23 cellular contexts compared by ENCODE assay signal in genomic region chr3:131988209-131988608, GRCh38.
A peak's percentile ranks its signal among the peaks of the same experiment; 100 is the strongest.
DNase-seq lines count a peak whose midpoint lies in the region; FAIRE-seq and TF ChIP-seq lines count a peak whose summit lies in the region.
"Had no signal": no experiment of that assay in that cellular context is flagged by ENCODE, and none has a peak within 500 bp of the region (broad histone marks: within the 10 kb centered on the region; RNA-seq: fewer than 3 reads in every experiment).

No MANE protein-coding gene starts in this region.

- no peak overlapping the region for H3K27ac Mint-ChIP-seq in T-helper 2 cell treated with Interferon-gamma antibody and Interleukin-4, amounts not matched to agents 5 μg/mL and 100 μg/mL, for 36 hours
- H3K27ac Mint-ChIP-seq: B cell; CD4-positive, CD25-positive, alpha-beta regulatory T cell; CD8-positive, alpha-beta T cell had no signal

- no peaks in the 10 kb centered on the region for H3K27me3 ChIP-seq in WERI-Rb-1 (ENCODE audit: insufficient read depth, low read depth, severe bottlenecking)
- H3K27me3 ChIP-seq: BLaER1 had no signal

- H3K27ac ChIP-seq in WERI-Rb-1: no peak overlapping the region
- H3K27ac ChIP-seq: A549, BLaER1, C4-2B had no signal

- peaks cover 7% of the 10 kb centered on the region for H3K9me3 Mint-ChIP-seq in T-helper 2 cell treated with Interferon-gamma antibody and Interleukin-4, amounts not matched to agents 5 μg/mL and 100 μg/mL, for 36 hours
- H3K9me3 Mint-ChIP-seq: CD8-positive, alpha-beta T cell had no signal

- H3K27me3 Mint-ChIP-seq in T-helper 2 cell treated with Interferon-gamma antibody and Interleukin-4, amounts not matched to agents 5 μg/mL and 100 μg/mL, for 36 hours (ENCODE audit: low read depth): no peaks in the 10 kb centered on the region
- H3K27me3 Mint-ChIP-seq: CD4-positive, CD25-positive, alpha-beta regulatory T cell had no signal

- H3K36me3 Mint-ChIP-seq in T-helper 2 cell treated with Interferon-gamma antibody and Interleukin-4, amounts not matched to agents 5 μg/mL and 100 μg/mL, for 36 hours (ENCODE audit: low read depth): no peaks in the 10 kb centered on the region
- H3K36me3 Mint-ChIP-seq: CD4-positive, CD25-positive, alpha-beta regulatory T cell; CD8-positive, alpha-beta T cell had no signal

- no peak overlapping the region for H3K4me3 Mint-ChIP-seq in T-helper 2 cell treated with Interferon-gamma antibody and Interleukin-4, amounts not matched to agents 5 μg/mL and 100 μg/mL, for 36 hours
- H3K4me3 Mint-ChIP-seq: B cell; CD4-positive, CD25-positive, alpha-beta regulatory T cell; CD8-positive, alpha-beta T cell had no signal

- DNase-seq in D721Med (ENCODE audit: insufficient read length, low spot score) (no peak), NCI-H82 (lab: John Stamatoyannopoulos, UW) (peak; percentile 96), WERI-Rb-1 (peak; percentile 28), GM19240 (ENCODE audit: insufficient read length, low spot score) (no peak), SHP77 treated with DMSO at 0.1 percent for 48 hours (lab: John Stamatoyannopoulos, UW) (no peak)
- DNase-seq in activated CD4-positive, alpha-beta T cell treated with anti-CD3 and anti-CD28 coated beads, Interleukin-2, amount 50 U/mL, for 48 hours: no peak
- no peak for DNase-seq in T-helper 2 cell treated with Interferon-gamma antibody and Interleukin-4, amounts not matched to agents 5 μg/mL and 100 μg/mL, for 36 hours (ENCODE audit: low spot score)
- DNase-seq: 8988T; Caco-2; CD4-positive, CD25-positive, alpha-beta regulatory T cell; CD8-positive, alpha-beta T cell; DMS 273 treated with DMSO at 0.1 percent for 48 hours; DMS79; EL; GDM1; GOT3; H7; HCEC 1CT had no signal

- H3K4me3 ChIP-seq in WERI-Rb-1 (ENCODE audit: low read depth, low read length): no peak overlapping the region
- H3K4me3 ChIP-seq: A549, BLaER1, GM12878 had no signal

- H3K9me3 ChIP-seq in WERI-Rb-1 (ENCODE audit: severe bottlenecking): no peaks in the 10 kb centered on the region

- no peaks in the 10 kb centered on the region for H3K36me3 ChIP-seq in WERI-Rb-1
- H3K36me3 ChIP-seq: BLaER1 had no signal

- TF ChIP-seq CTCF in D721Med (IDR thresholded peaks at IDR 0.05; ENCODE audit: insufficient read depth, missing control alignments) (no peak), WERI-Rb-1 (IDR thresholded peaks at IDR 0.05; ENCODE audit: low read depth, low read length) (no peak)

- FAIRE-seq in D721Med (lab: Jason Lieb, UNC): peak; percentile 87
- FAIRE-seq: A549, GM12878 had no signal

- H3K4me1 Mint-ChIP-seq in T-helper 2 cell treated with Interferon-gamma antibody and Interleukin-4, amounts not matched to agents 5 μg/mL and 100 μg/mL, for 36 hours (ENCODE audit: low read depth): no peaks in the 10 kb centered on the region
- H3K4me1 Mint-ChIP-seq: B cell; CD4-positive, CD25-positive, alpha-beta regulatory T cell had no signal

Comparison
In these comparisons a context has a peak if more than half of its experiments do, and no peak if none do; other contexts are left out.
1. DNase-seq: peak in NCI-H82 (single experiment) and WERI-Rb-1 (single experiment); none in D721Med (single experiment), GM19240 (single experiment), activated CD4-positive, alpha-beta T cell treated with anti-CD3 and anti-CD28 coated beads, Interleukin-2, amount 50 U/mL, for 48 hours (0 of 2), T-helper 2 cell treated with Interferon-gamma antibody and Interleukin-4, amounts not matched to agents 5 μg/mL and 100 μg/mL, for 36 hours (single experiment) and SHP77 treated with DMSO at 0.1 percent for 48 hours (single experiment).